ENCODE assay signal across 20 cellular contexts in genomic region chr9:126497673-126498255, GRCh38.
DNase-seq lines count a peak whose midpoint lies in the region; ATAC-seq and TF ChIP-seq lines count a peak whose summit lies in the region.
"Had no signal": no experiment of that assay in that cellular context is flagged by ENCODE, and none has a peak within 500 bp of the region (broad histone marks: within the 10 kb centered on the region; RNA-seq: fewer than 3 reads in every experiment).

No MANE protein-coding gene starts in this region.

- intact Hi-C loops in sigmoid colon (cut with DNase I): loop anchor here (5.0 kb wide), 1 partner anchor 285 kb away; no protein-coding TSS in a partner anchor
- intact Hi-C loops in naive thymus-derived CD4-positive, alpha-beta T cell (cut with micrococcal nuclease): no loop called here

- H3K9me3 ChIP-seq in SJCRH30 (replicated peaks) (no peaks in the 10 kb centered on the region), sigmoid colon (no peaks in the 10 kb centered on the region), Peyer's patch (no peaks in the 10 kb centered on the region)
- no peaks in the 10 kb centered on the region for H3K9me3 ChIP-seq in naive thymus-derived CD4-positive, alpha-beta T cell (ENCODE audit: control insufficient read depth in 2 of 3, low read length in 3 of 3)
- H3K9me3 ChIP-seq: MG63 had no signal

- H3K4me3 ChIP-seq in SJCRH30 (no peak overlapping the region), sigmoid colon (no peak overlapping the region), Peyer's patch (no peak overlapping the region)
- no peak overlapping the region for H3K4me3 ChIP-seq in naive thymus-derived CD4-positive, alpha-beta T cell (ENCODE audit: low read length)
- H3K4me3 ChIP-seq: MG63 had no signal

- peak overlapping the region; percentile 85 for H3K27ac Mint-ChIP-seq in endothelial cell (ENCODE audit: unreplicated experiment)
- H3K27ac Mint-ChIP-seq in naive thymus-derived CD4-positive, alpha-beta T cell: no peak overlapping the region
- H3K27ac Mint-ChIP-seq: B cell, H9 had no signal

- WGBS in sigmoid colon, 2 donors: 63 to 90% methylated on average over 20 of the region's 20 CpGs

- POLR2A ChIA-PET in naive thymus-derived CD4-positive, alpha-beta T cell (lab: Charles Lee): interaction anchor here (0.6 kb wide), 1 partner anchor 364 kb away, joined by 4 read pairs; no protein-coding TSS in a partner anchor

- H3K36me3 Mint-ChIP-seq in endothelial cell (ENCODE audit: low read depth, unreplicated experiment): no peaks in the 10 kb centered on the region
- H3K36me3 Mint-ChIP-seq in naive thymus-derived CD4-positive, alpha-beta T cell: no peaks in the 10 kb centered on the region

- H3K27me3 ChIP-seq in SJCRH30 (no peaks in the 10 kb centered on the region), sigmoid colon (no peaks in the 10 kb centered on the region), Peyer's patch (no peaks in the 10 kb centered on the region)
- peaks cover 0 to 10% of the 10 kb centered on the region in 2 donors for H3K27me3 ChIP-seq in naive thymus-derived CD4-positive, alpha-beta T cell (ENCODE audit: control insufficient read depth in 2 of 2, insufficient read depth in 2 of 2, low read length in 2 of 2)
- H3K27me3 ChIP-seq: MG63 had no signal

- DNase-seq in GDM1 (lab: John Stamatoyannopoulos, UW) (peak; percentile 69), SJCRH30 (no peak), endothelial cell (ENCODE audit: low spot score) (peak; percentile 65), sigmoid colon (peak; percentile 61), Peyer's patch (no peak), NOMO-1 (lab: John Stamatoyannopoulos, UW; ENCODE audit: unreplicated experiment in 2 of 2) (no peak)
- no peak for DNase-seq in naive thymus-derived CD4-positive, alpha-beta T cell
- DNase-seq in stimulated activated CD4-positive, alpha-beta T cell treated with anti-CD3 and anti-CD28 coated beads, Interleukin-1b, Interleukin-23, amount 100 ng/mL, for 48 hours: no peak
- DNase-seq: ACHN; DMS 273 treated with DMSO at 0.1 percent for 48 hours; H9; MG63; NCI-H1417 treated with DMSO at 0.1 percent for 48 hours; NCI-H2081; NCI-H2227 treated with DMSO at 0.1 percent for 48 hours; NCI-H526 treated with DMSO at 0.1 percent for 48 hours; NK-92 treated with Interleukin-12 subunit alpha and Interleukin-12 subunit beta, amount 100 ng/mL, for 24 hours; Right ventricle myocardium superior had no signal

- peaks cover 38% of the 10 kb centered on the region for H3K4me1 Mint-ChIP-seq in endothelial cell (ENCODE audit: unreplicated experiment)
- H3K4me1 Mint-ChIP-seq in naive thymus-derived CD4-positive, alpha-beta T cell: peaks cover 0 to 8% (median 5%) of the 10 kb centered on the region in 7 donors

- ATAC-seq in naive thymus-derived CD4-positive, alpha-beta T cell: no peak

- H3K4me3 Mint-ChIP-seq in endothelial cell (ENCODE audit: unreplicated experiment): peak overlapping the region; percentile 48
- no peak overlapping the region for H3K4me3 Mint-ChIP-seq in naive thymus-derived CD4-positive, alpha-beta T cell
- H3K4me3 Mint-ChIP-seq: B cell, H9 had no signal

- no peak for TF ChIP-seq EP300 in sigmoid colon (IDR thresholded peaks at IDR 0.05)

- H3K27ac ChIP-seq in SJCRH30 (peak overlapping the region; percentile 3; the same call in 1 of the 2 replicates), sigmoid colon (no peak overlapping the region), Peyer's patch (no peak overlapping the region)
- H3K27ac ChIP-seq in naive thymus-derived CD4-positive, alpha-beta T cell (ENCODE audit: low read depth, low read length): no peak overlapping the region
- H3K27ac ChIP-seq: KMS-11 had no signal

- H3K9me3 Mint-ChIP-seq in endothelial cell (ENCODE audit: unreplicated experiment): no peaks in the 10 kb centered on the region
- no peaks in the 10 kb centered on the region for H3K9me3 Mint-ChIP-seq in naive thymus-derived CD4-positive, alpha-beta T cell
- H3K9me3 Mint-ChIP-seq: H9 had no signal

- TF ChIP-seq CTCF in endothelial cell (IDR thresholded peaks at IDR 0.05; ENCODE audit: unreplicated experiment) (peak; percentile 22), sigmoid colon (IDR thresholded peaks at IDR 0.05) (no peak), Peyer's patch (IDR thresholded peaks at IDR 0.05) (no peak)

- H3K4me1 ChIP-seq in SJCRH30: peaks cover 33% of the 10 kb centered on the region
- H3K4me1 ChIP-seq in sigmoid colon: peaks cover 0 to 26% (median 23%) of the 10 kb centered on the region in 4 donors
- peaks cover 0 to 19% (median 3%) of the 10 kb centered on the region in 4 donors for H3K4me1 ChIP-seq in Peyer's patch
- H3K4me1 ChIP-seq in naive thymus-derived CD4-positive, alpha-beta T cell (ENCODE audit: control insufficient read depth in 2 of 2, insufficient read depth in 2 of 2, low read length in 2 of 2): peaks cover 0 to 3% of the 10 kb centered on the region in 2 donors

- peaks cover 9% of the 10 kb centered on the region for H3K27me3 Mint-ChIP-seq in endothelial cell (ENCODE audit: unreplicated experiment)
- peaks cover 4 to 21% (median 5%) of the 10 kb centered on the region in 5 donors for H3K27me3 Mint-ChIP-seq in naive thymus-derived CD4-positive, alpha-beta T cell

- H3K36me3 ChIP-seq in SJCRH30 (no peaks in the 10 kb centered on the region), sigmoid colon (peaks cover 0 to 4% (median 0%) of the 10 kb centered on the region in 4 donors), Peyer's patch (no peaks in the 10 kb centered on the region)
- H3K36me3 ChIP-seq in naive thymus-derived CD4-positive, alpha-beta T cell (ENCODE audit: control insufficient read depth in 2 of 3, insufficient read depth in 3 of 3, low read length in 3 of 3): no peaks in the 10 kb centered on the region
- H3K36me3 ChIP-seq: MG63 had no signal

- TF ChIP-seq POLR2A in sigmoid colon (IDR thresholded peaks at IDR 0.05) (no peak), Peyer's patch (IDR thresholded peaks at IDR 0.05) (no peak)

- CTCF ChIA-PET in naive thymus-derived CD4-positive, alpha-beta T cell (lab: Charles Lee): interaction anchor here (0.8 to 6.3 kb wide), 3 partner anchors 12 to 60 kb away, joined by 3 to 42 read pairs (median 3); no protein-coding TSS in a partner anchor

Comparison
In these comparisons a context has a peak if more than half of its experiments do, and no peak if none do; other contexts are left out.
1. DNase-seq: peak in GDM1 (single experiment), endothelial cell (single experiment) and sigmoid colon (single experiment); none in SJCRH30 (0 of 2), Peyer's patch (0 of 3), naive thymus-derived CD4-positive, alpha-beta T cell (0 of 9), NOMO-1 (0 of 2) and stimulated activated CD4-positive, alpha-beta T cell treated with anti-CD3 and anti-CD28 coated beads, Interleukin-1b, Interleukin-23, amount 100 ng/mL, for 48 hours (single experiment).